ENCODE assay signal across 24 cellular contexts in the genomic region with DNA sequence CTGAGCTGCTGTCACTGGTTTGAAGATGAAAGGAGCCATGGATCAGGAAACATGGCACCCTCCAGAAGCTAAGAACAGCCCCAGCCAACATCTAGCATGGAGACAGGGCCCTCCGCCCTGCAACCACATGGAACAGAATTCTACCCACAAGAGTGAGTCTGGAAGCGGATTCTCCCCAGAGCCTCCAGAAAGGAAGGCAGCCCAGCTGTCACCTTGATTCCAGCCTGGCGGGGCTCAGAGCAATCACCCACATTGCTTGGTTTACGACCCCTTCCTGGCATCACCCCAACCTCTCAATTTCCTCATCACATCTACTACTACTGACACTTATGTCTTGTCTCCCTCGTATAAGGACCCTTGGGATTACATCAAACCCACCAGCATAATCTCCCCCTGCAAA. TPM values are rescaled to one million over a fixed set of nuclear protein-coding genes. Genes with fewer than 3 reads are reported as not detected.
"Had no signal": no experiment of that assay in that cellular context is flagged by ENCODE, and none has a peak within 500 bp of the region (broad histone marks: within the 10 kb centered on the region; RNA-seq: fewer than 3 reads in every experiment).

No MANE protein-coding gene starts in this region.

- H3K9me3 ChIP-seq: neutrophil, right lobe of liver had no signal

- H2AFZ ChIP-seq: hepatocyte had no signal

- H3K4me1 ChIP-seq: psoas muscle, right lobe of liver, spleen had no signal

- H3K4me3 ChIP-seq: dorsolateral prefrontal cortex, hepatocyte, lung, psoas muscle, right lobe of liver, spleen had no signal

- H3K4me2 ChIP-seq: hepatocyte had no signal

- H3K79me2 ChIP-seq: hepatocyte had no signal

- ATAC-seq: left colon; left ventricle myocardium superior; psoas muscle; right lobe of liver; stimulated activated memory B cell treated with anti-CD40 and anti-IgM and Interleukin-4, amounts not matched to agents 10 μg/mL and 1 μg/mL and 100 μg/mL, for 72 hours; stimulated activated naive CD8-positive, alpha-beta T cell treated with anti-CD3 and anti-CD28 coated beads, Interleukin-15, amount 100 ng/mL, for 72 hours had no signal

- H3K27me3 ChIP-seq: neutrophil, right lobe of liver, spleen had no signal

- FAIRE-seq: urothelium cell line had no signal

- H3K27ac ChIP-seq: dorsolateral prefrontal cortex, hepatocyte, neutrophil, psoas muscle, right lobe of liver, spleen had no signal

- DNase-seq: cortex of kidney; dorsolateral prefrontal cortex; effector CD8-positive, alpha-beta T cell; foreskin melanocyte; left colon; left ventricle myocardium superior; mesenchymal stem cell; midbrain; naive B cell; psoas muscle; retina; right lobe of liver; spleen; stimulated activated CD4-positive, alpha-beta T cell treated with anti-CD3 and anti-CD28 coated beads, Interleukin-15, amount 100 ng/mL, for 24 hours; stimulated activated CD4-positive, alpha-beta T cell treated with anti-CD3 and anti-CD28 coated beads, Interleukin-1b, Interleukin-23, amount 100 ng/mL, for 48 hours; stimulated activated CD4-positive, alpha-beta T cell treated with anti-CD3 and anti-CD28 coated beads, Interleukin-4, amount 100 ng/mL, for 24 hours; stimulated activated naive CD8-positive, alpha-beta T cell treated with anti-CD3 and anti-CD28 coated beads, Interleukin-15, amount 100 ng/mL, for 72 hours; substantia nigra; trophoblast cell had no signal

- H3K36me3 ChIP-seq: neutrophil, right lobe of liver had no signal

RNA-seq across cellular contexts. Expression of gene OAS2, which starts 38.5 kb away (rescaled TPM):
- polyA plus RNA-seq: hepatocyte had no signal
